1 cellular context compared by ENCODE assay signal in the genomic region with DNA sequence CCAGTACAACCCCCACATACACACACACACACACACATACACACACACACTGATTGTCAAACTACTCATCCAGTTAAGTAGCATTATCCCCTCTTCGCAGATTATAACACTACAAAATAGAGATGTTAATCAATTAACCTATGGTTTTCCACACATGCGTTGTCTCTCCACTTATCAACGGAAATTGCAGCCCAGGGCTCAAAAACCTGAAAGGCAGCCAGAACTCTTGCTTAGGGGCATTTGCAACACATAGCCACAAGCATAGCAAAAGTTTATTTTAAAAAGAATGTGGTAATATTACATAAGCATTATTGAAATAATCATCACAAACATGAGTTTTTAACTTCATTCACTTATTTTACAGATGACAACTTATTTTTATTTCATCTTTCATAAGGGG.
TF ChIP-seq lines count a peak whose summit lies in the region.

No MANE protein-coding gene starts in this region.

TF ChIP-seq in IMR-90, 13 proteins besides CTCF, POLR2A, EP300 and RAD21 (continued from another document):
- TF ChIP-seq NFE2L2 (IDR thresholded peaks at IDR 0.05; ENCODE audit: low read depth, low read length) (no peak), RCOR1 (IDR thresholded peaks at IDR 0.05; ENCODE audit: insufficient replicate concordance, low read length) (no peak), SMC3 (IDR thresholded peaks at IDR 0.05; ENCODE audit: low read depth, low read length) (no peak)
